24 cellular contexts compared by ENCODE assay signal in genomic region chr14:24937300-24937699, GRCh38.
"Had no signal": no experiment of that assay in that cellular context is flagged by ENCODE, and none has a peak within 500 bp of the region (broad histone marks: within the 10 kb centered on the region; RNA-seq: fewer than 3 reads in every experiment).

No MANE protein-coding gene starts in this region.

- H3K9me3 ChIP-seq: MG63, SJCRH30 had no signal

- H3K27ac ChIP-seq: PC-9, RWPE1, SJCRH30, SK-N-MC had no signal

- H3K4me2 ChIP-seq: PC-9 had no signal

- H3K36me3 ChIP-seq: MG63, SJCRH30 had no signal

- H3K4me1 ChIP-seq: SJCRH30 had no signal

- H3K27me3 ChIP-seq: MG63, SJCRH30 had no signal

- DNase-seq: Kasumi-1, KG1, MG63, NCI-H1048, NCI-H1092 treated with DMSO at 0.1 percent for 48 hours, NCI-H1105 treated with DMSO at 0.1 percent for 48 hours, NCI-H1436, NCI-H146, NCI-H1694, NCI-H187, NCI-H2029 treated with DMSO at 0.1 percent for 48 hours, NCI-H2081 treated with DMSO at 0.1 percent for 48 hours, NCI-H2107, NCI-H2171, NCI-H226, NCI-H526, NCI-H774, PC-9, SHP77, SIG-M5, SJCRH30, T-cell had no signal

- H3K4me3 ChIP-seq: MG63, PC-9, SJCRH30, SK-N-MC had no signal

- H2AFZ ChIP-seq: PC-9 had no signal
